8 cellular contexts compared by ENCODE assay signal in the genomic region with DNA sequence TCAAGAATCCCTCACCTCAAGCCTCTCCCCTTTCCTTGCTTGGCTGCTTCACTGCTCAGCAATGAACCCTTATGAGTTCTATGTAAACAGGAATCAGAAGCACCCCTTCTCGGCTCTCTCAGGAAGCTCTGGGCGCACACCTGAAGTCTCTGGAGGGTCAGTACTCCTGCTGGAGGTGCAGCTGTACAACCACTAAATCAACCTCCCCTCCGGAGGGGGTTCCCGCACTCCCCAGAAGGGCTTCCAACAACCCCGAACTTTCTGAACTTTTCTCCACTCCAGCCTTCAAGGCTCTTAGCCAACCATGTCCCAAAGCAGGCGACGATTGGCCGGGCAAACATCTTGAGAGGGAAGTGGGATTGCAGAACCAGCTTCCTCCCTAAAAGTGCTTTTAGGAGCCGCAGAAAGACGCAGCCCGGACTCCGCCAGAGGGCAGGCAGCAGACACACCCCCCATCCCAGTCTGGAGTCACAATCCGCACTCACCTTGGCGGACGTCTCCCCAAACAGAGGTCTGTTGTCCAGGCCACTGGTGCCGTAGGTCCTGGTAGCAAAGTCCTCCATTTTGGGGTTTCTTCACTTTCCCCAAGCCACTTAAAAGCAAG. TPM values are rescaled to one million over a fixed set of nuclear protein-coding genes. Genes with fewer than 3 reads are reported as not detected.
A peak's percentile ranks its signal among the peaks of the same experiment; 100 is the strongest.
DNase-seq lines count a peak whose midpoint lies in the region; ATAC-seq and TF ChIP-seq lines count a peak whose summit lies in the region.

No MANE protein-coding gene starts in this region.

- peaks cover 3% of the 10 kb centered on the region for H3K27me3 Mint-ChIP-seq in activated CD4-positive, alpha-beta T cell treated with anti-CD3 and anti-CD28 coated beads for 36 hours
- no peaks in the 10 kb centered on the region for H3K27me3 Mint-ChIP-seq in central memory CD8-positive, alpha-beta T cell

- H3K9me3 Mint-ChIP-seq in activated CD4-positive, alpha-beta T cell treated with anti-CD3 and anti-CD28 coated beads for 36 hours (ENCODE audit: low read depth): no peaks in the 10 kb centered on the region
- H3K9me3 Mint-ChIP-seq in central memory CD8-positive, alpha-beta T cell: no peaks in the 10 kb centered on the region

- peaks cover 38% of the 10 kb centered on the region for H3K36me3 Mint-ChIP-seq in activated CD4-positive, alpha-beta T cell treated with anti-CD3 and anti-CD28 coated beads for 36 hours (ENCODE audit: low read depth)
- H3K36me3 Mint-ChIP-seq in central memory CD8-positive, alpha-beta T cell (ENCODE audit: insufficient read depth): peaks cover 23% of the 10 kb centered on the region

- peak; percentile 60 for DNase-seq in activated CD4-positive, alpha-beta T cell treated with anti-CD3 and anti-CD28 coated beads for 36 hours
- no peak for DNase-seq in activated CD4-positive, alpha-beta T cell treated with anti-CD3 and anti-CD28 coated beads for 1 hour
- peak; percentile 26 for DNase-seq in central memory CD8-positive, alpha-beta T cell (ENCODE audit: low spot score in 2 of 2)
- no peak for DNase-seq in kidney epithelial cell (ENCODE audit: low read depth)
- peak; percentile 40 to 43 for DNase-seq in stimulated activated CD4-positive, alpha-beta T cell treated with anti-CD3 and anti-CD28 coated beads, Interleukin-2, amount 100 ng/mL, for 24 hours
- no peak for DNase-seq in GM19240 (ENCODE audit: insufficient read length, low spot score)

- peak overlapping the region; percentile 94 for H3K4me2 ChIP-seq in SU-DHL-6 (ENCODE audit: low read depth, low read length, poor library complexity, severe bottlenecking)

- H3K9ac ChIP-seq in SU-DHL-6 (ENCODE audit: low read length): peak overlapping the region; percentile 88

- H3K36me3 ChIP-seq in SU-DHL-6 (ENCODE audit: low read length): peaks cover 9% of the 10 kb centered on the region
- no peaks in the 10 kb centered on the region for H3K36me3 ChIP-seq in kidney epithelial cell (ENCODE audit: control insufficient read depth, insufficient read depth, low read length)

- H3K27ac ChIP-seq in SU-DHL-6 (ENCODE audit: low read depth, low read length): peak overlapping the region; percentile 93

- CTCF ChIA-PET in activated CD4-positive, alpha-beta T cell treated with anti-CD3 and anti-CD28 coated beads for 36 hours (lab: Charles Lee): interaction anchor here (0.8 to 2.6 kb wide), 6 partner anchors 65 to 126 kb away, joined by 3 to 12 read pairs (median 4); a partner anchor contains a TSS

- H2AFZ ChIP-seq in SU-DHL-6 (ENCODE audit: low read depth, low read length, severe bottlenecking): no peak overlapping the region

- H3K27ac Mint-ChIP-seq in activated CD4-positive, alpha-beta T cell treated with anti-CD3 and anti-CD28 coated beads for 36 hours: peak overlapping the region; percentile 98
- H3K27ac Mint-ChIP-seq in central memory CD8-positive, alpha-beta T cell (ENCODE audit: low read depth): peak overlapping the region; percentile 99

- H4K20me1 ChIP-seq in SU-DHL-6 (ENCODE audit: low read depth, low read length): peaks cover 9% of the 10 kb centered on the region; the same call in 1 of the 2 replicates

- H3F3A ChIP-seq in SU-DHL-6 (ENCODE audit: insufficient read depth): peaks cover 52% of the 10 kb centered on the region

- H3K4me1 Mint-ChIP-seq in activated CD4-positive, alpha-beta T cell treated with anti-CD3 and anti-CD28 coated beads for 36 hours: peaks cover 39% of the 10 kb centered on the region
- H3K4me1 Mint-ChIP-seq in central memory CD8-positive, alpha-beta T cell: peaks cover 49% of the 10 kb centered on the region

- TF ChIP-seq CTCF in SU-DHL-6 (IDR thresholded peaks at IDR 0.05; ENCODE audit: insufficient read depth, low read length, poor library complexity, severe bottlenecking) (no peak), kidney epithelial cell (IDR thresholded peaks at IDR 0.05; ENCODE audit: insufficient read depth, low read length, poor library complexity, severe bottlenecking) (no peak)

- peak overlapping the region; percentile 91 for H3K4me3 ChIP-seq in SU-DHL-6 (ENCODE audit: insufficient read depth, low read length, poor library complexity, severe bottlenecking)
- H3K4me3 ChIP-seq in kidney epithelial cell (ENCODE audit: low read depth, low read length): peak overlapping the region; percentile 80

- ATAC-seq in activated CD4-positive, alpha-beta T cell treated with anti-CD3 and anti-CD28 coated beads for 36 hours: peak; percentile 0
- ATAC-seq in HG03139 (IDR thresholded peaks at IDR 0.05; ENCODE audit: unreplicated experiment): peak; percentile 12
- peak; percentile 8 for ATAC-seq in central memory CD8-positive, alpha-beta T cell (replicated peaks; ENCODE audit: extremely low read depth, poor library complexity, severe bottlenecking)

- no peaks in the 10 kb centered on the region for H3K9me3 ChIP-seq in SU-DHL-6 (ENCODE audit: insufficient read depth, low read length)

- no peaks in the 10 kb centered on the region for H3K9me2 ChIP-seq in SU-DHL-6 (replicated peaks; ENCODE audit: insufficient read depth, low read length)

- H3K4me3 Mint-ChIP-seq in activated CD4-positive, alpha-beta T cell treated with anti-CD3 and anti-CD28 coated beads for 36 hours: peak overlapping the region; percentile 97
- peak overlapping the region; percentile 100 for H3K4me3 Mint-ChIP-seq in central memory CD8-positive, alpha-beta T cell

- intact Hi-C loops in activated CD4-positive, alpha-beta T cell treated with anti-CD3 and anti-CD28 coated beads for 36 hours (cut with DNase I, micrococcal nuclease): loop anchor here in 1 of 2 experiments (1.0 to 5.0 kb wide), 2 partner anchors 287 to 657 kb away; a partner anchor contains a TSS

- POLR2A ChIA-PET in activated CD4-positive, alpha-beta T cell treated with anti-CD3 and anti-CD28 coated beads for 36 hours (lab: Charles Lee): interaction anchor here (1.4 to 2.7 kb wide), 2 partner anchors 66 to 126 kb away, joined by 4 to 35 read pairs; a partner anchor contains a TSS

- no peaks in the 10 kb centered on the region for H3K27me3 ChIP-seq in SU-DHL-6 (ENCODE audit: low read length)
- no peaks in the 10 kb centered on the region for H3K27me3 ChIP-seq in kidney epithelial cell (ENCODE audit: control insufficient read depth, insufficient read depth, low read length)

- H3K79me2 ChIP-seq in SU-DHL-6 (ENCODE audit: insufficient read depth, low read length): peaks cover 57% of the 10 kb centered on the region

RNA-seq across cellular contexts. Expression of a gene that starts 0.5 kb away (rescaled TPM):
- total RNA-seq in activated CD4-positive, alpha-beta T cell treated with anti-CD3 and anti-CD28 coated beads for 36 hours: 10 to 100 TPM; 44.1 to 46.9 TPM
- 28.9 and 35.0 TPM in 2 replicates for total RNA-seq in kidney epithelial cell

Comparison
In these comparisons a context has a peak if more than half of its experiments do, and no peak if none do; other contexts are left out.
1. DNase-seq: peak in activated CD4-positive, alpha-beta T cell treated with anti-CD3 and anti-CD28 coated beads for 36 hours (single experiment), central memory CD8-positive, alpha-beta T cell (2 of 2) and stimulated activated CD4-positive, alpha-beta T cell treated with anti-CD3 and anti-CD28 coated beads, Interleukin-2, amount 100 ng/mL, for 24 hours (2 of 2); none in activated CD4-positive, alpha-beta T cell treated with anti-CD3 and anti-CD28 coated beads for 1 hour (single experiment), kidney epithelial cell (single experiment) and GM19240 (single experiment).
2. Peak in every context shown above with its lines, with median percentiles within 50 percentile points of each other: ATAC-seq.